ENCODE assay signal across 22 cellular contexts in genomic region chr5:143083006-143083405, GRCh38.
"Had no signal": no experiment of that assay in that cellular context is flagged by ENCODE, and none has a peak within 500 bp of the region (broad histone marks: within the 10 kb centered on the region; RNA-seq: fewer than 3 reads in every experiment).

No MANE protein-coding gene starts in this region.

- H3K4me1 Mint-ChIP-seq: activated CD4-positive, alpha-beta memory T cell treated with anti-CD3 and anti-CD28 coated beads, Interleukin-2, amount 10 ng/mL, durations not matched to agents 7 days and 5 days; activated CD4-positive, alpha-beta T cell treated with anti-CD3 and anti-CD28 coated beads, Interleukin-2, amount 10 ng/mL, durations not matched to agents 7 days and 5 days; activated naive CD4-positive, alpha-beta T cell treated with anti-CD3 and anti-CD28 coated beads, Interleukin-2, amount 10 ng/mL, durations not matched to agents 7 days and 5 days; activated naive CD8-positive, alpha-beta T cell treated with anti-CD3 and anti-CD28 coated beads, Interleukin-2, amount 10 ng/mL, durations not matched to agents 7 days and 5 days; memory B cell; T-helper 17 cell had no signal

- H3K4me3 Mint-ChIP-seq: activated CD4-positive, alpha-beta memory T cell treated with anti-CD3 and anti-CD28 coated beads, Interleukin-2, amount 10 ng/mL, durations not matched to agents 7 days and 5 days; activated CD4-positive, alpha-beta T cell treated with anti-CD3 and anti-CD28 coated beads, Interleukin-2, amount 10 ng/mL, durations not matched to agents 7 days and 5 days; activated naive CD4-positive, alpha-beta T cell treated with anti-CD3 and anti-CD28 coated beads, Interleukin-2, amount 10 ng/mL, durations not matched to agents 7 days and 5 days; activated naive CD8-positive, alpha-beta T cell treated with anti-CD3 and anti-CD28 coated beads, Interleukin-2, amount 10 ng/mL, durations not matched to agents 7 days and 5 days; activated T-cell treated with anti-CD3 and anti-CD28 coated beads, Interleukin-2, amount 50 U/mL, for 24 hours; memory B cell; naive thymus-derived CD4-positive, alpha-beta T cell; T-helper 17 cell had no signal

- H3K27me3 Mint-ChIP-seq: activated CD4-positive, alpha-beta memory T cell treated with anti-CD3 and anti-CD28 coated beads, Interleukin-2, amount 10 ng/mL, durations not matched to agents 7 days and 5 days; activated CD4-positive, alpha-beta T cell treated with anti-CD3 and anti-CD28 coated beads, Interleukin-2, amount 10 ng/mL, durations not matched to agents 7 days and 5 days; activated naive CD4-positive, alpha-beta T cell treated with anti-CD3 and anti-CD28 coated beads, Interleukin-2, amount 10 ng/mL, durations not matched to agents 7 days and 5 days; activated naive CD8-positive, alpha-beta T cell treated with anti-CD3 and anti-CD28 coated beads, Interleukin-2, amount 10 ng/mL, durations not matched to agents 7 days and 5 days; activated T-cell treated with anti-CD3 and anti-CD28 coated beads, Interleukin-2, amount 50 U/mL, for 24 hours; memory B cell; naive thymus-derived CD4-positive, alpha-beta T cell; T-helper 17 cell had no signal

- H3K27ac Mint-ChIP-seq: activated CD4-positive, alpha-beta memory T cell treated with anti-CD3 and anti-CD28 coated beads, Interleukin-2, amount 10 ng/mL, durations not matched to agents 7 days and 5 days; activated CD4-positive, alpha-beta T cell treated with anti-CD3 and anti-CD28 coated beads, Interleukin-2, amount 10 ng/mL, durations not matched to agents 7 days and 5 days; activated naive CD4-positive, alpha-beta T cell treated with anti-CD3 and anti-CD28 coated beads, Interleukin-2, amount 10 ng/mL, durations not matched to agents 7 days and 5 days; activated naive CD8-positive, alpha-beta T cell treated with anti-CD3 and anti-CD28 coated beads, Interleukin-2, amount 10 ng/mL, durations not matched to agents 7 days and 5 days; activated T-cell treated with anti-CD3 and anti-CD28 coated beads, Interleukin-2, amount 50 U/mL, for 24 hours; naive thymus-derived CD4-positive, alpha-beta T cell; T-helper 17 cell had no signal

- H3K9me3 Mint-ChIP-seq: activated CD4-positive, alpha-beta memory T cell treated with anti-CD3 and anti-CD28 coated beads, Interleukin-2, amount 10 ng/mL, durations not matched to agents 7 days and 5 days; activated CD4-positive, alpha-beta T cell treated with anti-CD3 and anti-CD28 coated beads, Interleukin-2, amount 10 ng/mL, durations not matched to agents 7 days and 5 days; activated naive CD4-positive, alpha-beta T cell treated with anti-CD3 and anti-CD28 coated beads, Interleukin-2, amount 10 ng/mL, durations not matched to agents 7 days and 5 days; activated naive CD8-positive, alpha-beta T cell treated with anti-CD3 and anti-CD28 coated beads, Interleukin-2, amount 10 ng/mL, durations not matched to agents 7 days and 5 days; activated T-cell treated with anti-CD3 and anti-CD28 coated beads, Interleukin-2, amount 50 U/mL, for 24 hours; memory B cell had no signal

- ATAC-seq: gastroesophageal sphincter; naive thymus-derived CD4-positive, alpha-beta T cell; right cardiac atrium; T-helper 17 cell had no signal

- DNase-seq: activated CD4-positive, alpha-beta memory T cell treated with anti-CD3 and anti-CD28 coated beads, Interleukin-2, amount 10 ng/mL, durations not matched to agents 7 days and 5 days; activated CD4-positive, alpha-beta T cell treated with anti-CD3 and anti-CD28 coated beads for 1 hour; activated CD4-positive, alpha-beta T cell treated with anti-CD3 and anti-CD28 coated beads, Interleukin-2, amount 10 ng/mL, durations not matched to agents 7 days and 5 days; activated CD8-positive, alpha-beta memory T cell treated with anti-CD3 and anti-CD28 coated beads, Interleukin-2, amount 50 U/mL, for 48 hours; activated gamma-delta T cell; activated naive CD4-positive, alpha-beta T cell treated with anti-CD3 and anti-CD28 coated beads, Interleukin-2, amount 10 ng/mL, durations not matched to agents 7 days and 5 days; activated naive CD8-positive, alpha-beta T cell treated with anti-CD3 and anti-CD28 coated beads, Interleukin-2, amount 10 ng/mL, durations not matched to agents 7 days and 5 days; activated T-cell treated with anti-CD3 and anti-CD28 coated beads, Interleukin-2, amount 50 U/mL, for 24 hours; brain microvascular endothelial cell; caudate nucleus; cortex of kidney; erythroblast; kidney; midbrain; naive thymus-derived CD4-positive, alpha-beta T cell; occipital lobe; right cardiac atrium; spleen; stimulated activated naive CD4-positive, alpha-beta T cell treated with Interleukin-2 at 50 U/mL for 16 hours; T-helper 17 cell had no signal
